ENCODE assay signal across 36 cellular contexts in genomic region chr1:41436281-41437010, GRCh38. TPM values are rescaled to one million over a fixed set of nuclear protein-coding genes. Genes with fewer than 3 reads are reported as not detected.
DNase-seq lines count a peak whose midpoint lies in the region; TF ChIP-seq lines count a peak whose summit lies in the region.
"Had no signal": no experiment of that assay in that cellular context is flagged by ENCODE, and none has a peak within 500 bp of the region (broad histone marks: within the 10 kb centered on the region; RNA-seq: fewer than 3 reads in every experiment).

No MANE protein-coding gene starts in this region.

- H3K36me3 Mint-ChIP-seq in chondrocyte (ENCODE audit: low read depth), result no peaks in the 10 kb centered on the region
- H3K36me3 Mint-ChIP-seq: activated naive CD8-positive, alpha-beta T cell treated with anti-CD3 and anti-CD28 coated beads, Interleukin-2, amount 10 ng/mL, durations not matched to agents 7 days and 5 days; CD8-positive, alpha-beta T cell; natural killer cell; WTC11 had no signal

- H3K36me3 ChIP-seq in HUES48 (ENCODE audit: control insufficient read depth, insufficient read depth, low read length) (no peaks in the 10 kb centered on the region), mesenchymal stem cell (ENCODE audit: control insufficient read depth in 1 of 2, insufficient read depth in 2 of 2, low read depth in 1 of 2, low read length in 2 of 2) (no peaks in the 10 kb centered on the region)
- H3K36me3 ChIP-seq: BE2C, ovary, Peyer's patch, right atrium auricular region had no signal

- no peaks in the 10 kb centered on the region for H3K9me3 ChIP-seq in HUES48 (ENCODE audit: control insufficient read depth, insufficient read depth, low read length)
- no peaks in the 10 kb centered on the region for H3K9me3 ChIP-seq in mesenchymal stem cell (ENCODE audit: control insufficient read depth, low read length)
- H3K9me3 ChIP-seq: BE2C, ovary, Peyer's patch, right atrium auricular region, testis had no signal

- H2AFZ ChIP-seq in mesenchymal stem cell (ENCODE audit: low read depth, low read length), result no peak overlapping the region

- TF ChIP-seq CTCF in chondrocyte (IDR thresholded peaks at IDR 0.05), result no peak

- peak overlapping the region in 1 of 2 experiments; percentile 56 for H2BK12ac ChIP-seq in mesenchymal stem cell (ENCODE audit: low read length in 2 of 2)

- no peak overlapping the region for H3K23ac ChIP-seq in mesenchymal stem cell (ENCODE audit: low read length in 2 of 2)

- H4K91ac ChIP-seq in mesenchymal stem cell (ENCODE audit: low read length), result no peak overlapping the region

- no peak overlapping the region for H4K8ac ChIP-seq in mesenchymal stem cell (ENCODE audit: low read length)

- H3K27ac ChIP-seq in HUES48 (ENCODE audit: low read depth, low read length), result peak overlapping the region; percentile 73
- H3K27ac ChIP-seq in mesenchymal stem cell (ENCODE audit: low read length, poor library complexity, severe bottlenecking), result no peak overlapping the region
- H3K27ac ChIP-seq: ovary, Peyer's patch, right atrium auricular region, testis had no signal

- no peak overlapping the region for H3K9ac ChIP-seq in HUES48 (ENCODE audit: low read depth, low read length)
- no peak overlapping the region for H3K9ac ChIP-seq in mesenchymal stem cell (ENCODE audit: low read length)

- H3K9me3 Mint-ChIP-seq in chondrocyte (ENCODE audit: low read depth), result no peaks in the 10 kb centered on the region
- H3K9me3 Mint-ChIP-seq: activated CD4-positive, alpha-beta T cell treated with anti-CD3 and anti-CD28 coated beads, Interleukin-2, amount 10 ng/mL, durations not matched to agents 24 days and 14 days; activated naive CD8-positive, alpha-beta T cell treated with anti-CD3 and anti-CD28 coated beads, Interleukin-2, amount 10 ng/mL, durations not matched to agents 7 days and 5 days; CD8-positive, alpha-beta T cell; dendritic cell treated with granulocyte-macrophage colony-stimulating factor and Interleukin-4, amounts not matched to agents 40 ng/mL and 50 ng/mL, for 4 days; natural killer cell; stimulated activated naive CD8-positive, alpha-beta T cell treated with anti-CD3 and anti-CD28 coated beads, Interleukin-15, Interleukin-2, amounts not matched to agents 100 ng/mL and 50 ng/mL, for 24 hours; WTC11 had no signal

- no peaks in the 10 kb centered on the region for H3K27me3 Mint-ChIP-seq in chondrocyte (ENCODE audit: low read depth)

- H3K27ac Mint-ChIP-seq in chondrocyte (ENCODE audit: unreplicated experiment), result no peak overlapping the region
- H3K27ac Mint-ChIP-seq: activated CD4-positive, alpha-beta T cell treated with anti-CD3 and anti-CD28 coated beads, Interleukin-2, amount 10 ng/mL, durations not matched to agents 24 days and 14 days; activated naive CD8-positive, alpha-beta T cell treated with anti-CD3 and anti-CD28 coated beads, Interleukin-2, amount 10 ng/mL, durations not matched to agents 7 days and 5 days; CD8-positive, alpha-beta T cell; dendritic cell treated with granulocyte-macrophage colony-stimulating factor and Interleukin-4, amounts not matched to agents 40 ng/mL and 50 ng/mL, for 4 days; natural killer cell; stimulated activated naive CD8-positive, alpha-beta T cell treated with anti-CD3 and anti-CD28 coated beads, Interleukin-15, Interleukin-2, amounts not matched to agents 100 ng/mL and 50 ng/mL, for 24 hours; WTC11 had no signal

- H3K4me3 Mint-ChIP-seq in chondrocyte (ENCODE audit: unreplicated experiment), result no peak overlapping the region
- H3K4me3 Mint-ChIP-seq: activated CD4-positive, alpha-beta T cell treated with anti-CD3 and anti-CD28 coated beads, Interleukin-2, amount 10 ng/mL, durations not matched to agents 24 days and 14 days; activated naive CD8-positive, alpha-beta T cell treated with anti-CD3 and anti-CD28 coated beads, Interleukin-2, amount 10 ng/mL, durations not matched to agents 7 days and 5 days; CD8-positive, alpha-beta T cell; dendritic cell treated with granulocyte-macrophage colony-stimulating factor and Interleukin-4, amounts not matched to agents 40 ng/mL and 50 ng/mL, for 4 days; natural killer cell; stimulated activated naive CD8-positive, alpha-beta T cell treated with anti-CD3 and anti-CD28 coated beads, Interleukin-15, Interleukin-2, amounts not matched to agents 100 ng/mL and 50 ng/mL, for 24 hours; WTC11 had no signal

- H3K27me3 ChIP-seq in HUES48 (ENCODE audit: control insufficient read depth, insufficient read depth, low read length), result no peaks in the 10 kb centered on the region; the same call in 1 of the 2 replicates
- H3K27me3 ChIP-seq in mesenchymal stem cell (ENCODE audit: control insufficient read depth in 1 of 2, insufficient read depth in 1 of 2, low read length in 2 of 2), result peaks cover 30 to 61% of the 10 kb centered on the region in 2 experiments
- H3K27me3 ChIP-seq: BE2C, ovary, Peyer's patch, right atrium auricular region, testis had no signal

- no peak overlapping the region for H2BK5ac ChIP-seq in mesenchymal stem cell (ENCODE audit: low read depth, low read length, poor library complexity, severe bottlenecking)

- H2BK120ac ChIP-seq in mesenchymal stem cell (ENCODE audit: low read depth, low read length), result peak overlapping the region; percentile 8

- no peaks in the 10 kb centered on the region for H3K79me1 ChIP-seq in mesenchymal stem cell (replicated peaks; ENCODE audit: low read length, poor library complexity, severe bottlenecking)

- DNase-seq in SW480 (ENCODE audit: low spot score) (peak; percentile 54), mesenchymal stem cell (no peak), renal cortical epithelial cell (ENCODE audit: low read depth) (peak; percentile 61), anterior cingulate cortex (lab: John Stamatoyannopoulos, UW) (no peak), T-helper 1 cell (no peak), chondrocyte (ENCODE audit: low spot score) (no peak)
- DNase-seq: activated CD4-positive, alpha-beta T cell treated with anti-CD3 and anti-CD28 coated beads, Interleukin-2, amount 10 ng/mL, durations not matched to agents 24 days and 14 days; activated gamma-delta T cell treated with Interleukin-2 at 50 U/mL for 16 hours; activated naive CD8-positive, alpha-beta T cell treated with anti-CD3 and anti-CD28 coated beads, Interleukin-2, amount 10 ng/mL, durations not matched to agents 7 days and 5 days; caudate nucleus; CD8-positive, alpha-beta T cell; DMS 273 treated with DMSO at 0.1 percent for 48 hours; foreskin fibroblast; HCEC 1CT; head of caudate nucleus; Kasumi-1; kidney; MV-4-11; natural killer cell; NCI-H1436; NCI-H2081 treated with DMSO at 0.1 percent for 48 hours; NCI-H226; ovary; Peyer's patch; SHP77 treated with DMSO at 0.1 percent for 48 hours; stimulated activated CD4-positive, alpha-beta T cell treated with anti-CD3 and anti-CD28 coated beads, Interleukin-1b, Interleukin-23, amount 100 ng/mL, for 48 hours; stimulated activated CD8-positive, alpha-beta memory T cell treated with anti-CD3 and anti-CD28 coated beads, Interleukin-4, amount 100 ng/mL, for 48 hours; testis had no signal

- no peak overlapping the region for H3K14ac ChIP-seq in mesenchymal stem cell (ENCODE audit: low read length in 2 of 2)

- 89% methylated on average over 5 of the region's 5 CpGs for WGBS in mesenchymal stem cell

- no peak overlapping the region for H2BK15ac ChIP-seq in mesenchymal stem cell (ENCODE audit: low read depth, poor library complexity, severe bottlenecking)

- H3K18ac ChIP-seq in mesenchymal stem cell (ENCODE audit: low read depth in 1 of 2, low read length in 2 of 2), result no peak overlapping the region

- no peak overlapping the region for H3K4ac ChIP-seq in mesenchymal stem cell (ENCODE audit: low read depth in 1 of 2, low read length in 2 of 2)

- H3K4me1 Mint-ChIP-seq in chondrocyte (ENCODE audit: low read depth), result peaks cover 51% of the 10 kb centered on the region
- H3K4me1 Mint-ChIP-seq: activated CD4-positive, alpha-beta T cell treated with anti-CD3 and anti-CD28 coated beads, Interleukin-2, amount 10 ng/mL, durations not matched to agents 24 days and 14 days; activated naive CD8-positive, alpha-beta T cell treated with anti-CD3 and anti-CD28 coated beads, Interleukin-2, amount 10 ng/mL, durations not matched to agents 7 days and 5 days had no signal

- H3K4me1 ChIP-seq in HUES48 (ENCODE audit: control insufficient read depth, insufficient read depth, low read length), result peaks cover 17% of the 10 kb centered on the region
- H3K4me1 ChIP-seq in mesenchymal stem cell (ENCODE audit: control insufficient read depth, insufficient read depth, low read depth, low read length), result peaks cover 29% of the 10 kb centered on the region

- H3K4me2 ChIP-seq in mesenchymal stem cell (ENCODE audit: low read length, poor library complexity, severe bottlenecking), result no peak overlapping the region

- H2AK5ac ChIP-seq in mesenchymal stem cell (ENCODE audit: low read length, severe bottlenecking), result no peak overlapping the region

- no peak overlapping the region for H3K4me3 ChIP-seq in HUES48 (ENCODE audit: low read depth, low read length)
- H3K4me3 ChIP-seq in mesenchymal stem cell (ENCODE audit: insufficient read depth in 1 of 2, low read depth in 1 of 2, low read length in 2 of 2), result no peak overlapping the region
- H3K4me3 ChIP-seq: ovary, Peyer's patch, right atrium auricular region, testis had no signal

RNA-seq across cellular contexts. Expression of gene EDN2, which starts 48.0 kb away (rescaled TPM):
- polyA plus RNA-seq in mesenchymal stem cell (2013, experiment 1 of 2), result 0.15 TPM
- polyA plus RNA-seq in mesenchymal stem cell (2013, experiment 2 of 2), result 0.15 TPM
- total RNA-seq in renal cortical epithelial cell (19.4 and 39.9 TPM in 2 replicates), chondrocyte (0.38 to 4.2 TPM (median 0.80 TPM) in 3 replicates)
- total RNA-seq: activated CD4-positive, alpha-beta T cell treated with anti-CD3 and anti-CD28 coated beads, Interleukin-2, amount 10 ng/mL, durations not matched to agents 24 days and 14 days; activated CD8-positive, alpha-beta memory T cell treated with anti-CD3 and anti-CD28 coated beads for 36 hours; activated naive CD8-positive, alpha-beta T cell treated with anti-CD3 and anti-CD28 coated beads, Interleukin-2, amount 10 ng/mL, durations not matched to agents 7 days and 5 days; T-helper 1 cell treated with Interleukin-12 subunit alpha and Interleukin-12 subunit beta and Interleukin-4 antibody, amounts not matched to agents 30 ng/mL and 1 ng/mL, for 36 hours; testis had no signal
- polyA plus RNA-seq: ovary had no signal

Comparison
In these comparisons a context has a peak if more than half of its experiments do, and no peak if none do; other contexts are left out.
1. DNase-seq: peak in SW480 (single experiment) and renal cortical epithelial cell (single experiment); none in mesenchymal stem cell (single experiment), anterior cingulate cortex (0 of 58), T-helper 1 cell (0 of 5) and chondrocyte (single experiment).